Comparison of ENCODE assay signal across 21 cellular contexts in the genomic region with DNA sequence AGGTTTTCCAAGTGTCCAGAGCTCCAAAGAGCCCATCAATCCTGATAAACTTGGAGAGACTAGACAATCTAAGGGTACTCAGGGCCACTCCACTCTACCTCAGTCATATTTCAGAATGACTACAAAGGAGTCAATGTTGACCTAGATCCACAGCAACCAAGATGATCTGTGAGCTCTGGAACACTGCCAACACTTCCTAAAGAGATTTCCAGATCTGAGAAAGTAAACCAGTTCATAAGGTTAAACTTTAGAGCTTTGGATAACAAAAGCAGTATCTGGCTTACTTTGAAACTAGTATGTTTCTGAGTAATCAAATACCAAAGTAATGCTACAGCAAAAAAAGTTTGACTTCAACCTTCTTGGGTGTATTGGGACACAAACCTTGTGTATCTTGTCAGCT.
DNase-seq lines count a peak whose midpoint lies in the region; ATAC-seq and TF ChIP-seq lines count a peak whose summit lies in the region.
"Had no signal": no experiment of that assay in that cellular context is flagged by ENCODE, and none has a peak within 500 bp of the region (broad histone marks: within the 10 kb centered on the region; RNA-seq: fewer than 3 reads in every experiment).

No MANE protein-coding gene starts in this region.

- intact Hi-C loops in lower lobe of right lung (cut with DNase I), result no loop called here

- no peak for TF ChIP-seq CTCF in lower lobe of right lung (IDR thresholded peaks at IDR 0.05)

- no peaks in the 10 kb centered on the region for H3K27me3 Mint-ChIP-seq in T-helper 2 cell treated with Interferon-gamma antibody and Interleukin-4, amounts not matched to agents 5 μg/mL and 100 μg/mL, for 36 hours (ENCODE audit: low read depth)
- H3K27me3 Mint-ChIP-seq: activated CD8-positive, alpha-beta memory T cell treated with anti-CD3 and anti-CD28 coated beads, Interleukin-2, amount 10 ng/mL, durations not matched to agents 7 days and 5 days; activated naive CD8-positive, alpha-beta T cell treated with anti-CD3 and anti-CD28 coated beads, Interleukin-2, amount 50 U/mL, for 24 hours; stimulated activated memory B cell treated with anti-CD40 and anti-IgM and Interleukin-4, amounts not matched to agents 10 μg/mL and 1 μg/mL and 100 μg/mL, for 72 hours had no signal

- H3K36me3 ChIP-seq in lower lobe of right lung, result no peaks in the 10 kb centered on the region
- H3K36me3 ChIP-seq: cardiac muscle cell, neutrophil, thoracic aorta had no signal

- H3K9me3 Mint-ChIP-seq in T-helper 2 cell treated with Interferon-gamma antibody and Interleukin-4, amounts not matched to agents 5 μg/mL and 100 μg/mL, for 36 hours, result no peaks in the 10 kb centered on the region
- H3K9me3 Mint-ChIP-seq in stimulated activated effector memory CD8-positive, alpha-beta T cell treated with anti-CD3 and anti-CD28 coated beads, Interleukin-12 subunit alpha, Interleukin-12 subunit beta, amount 100 ng/mL, for 72 hours, result no peaks in the 10 kb centered on the region
- H3K9me3 Mint-ChIP-seq: activated naive CD8-positive, alpha-beta T cell treated with anti-CD3 and anti-CD28 coated beads, Interleukin-2, amount 50 U/mL, for 24 hours; CD8-positive, alpha-beta T cell; GM23338; stimulated activated memory B cell treated with anti-CD40 and anti-IgM and Interleukin-4, amounts not matched to agents 10 μg/mL and 1 μg/mL and 100 μg/mL, for 72 hours had no signal

- H3K27ac Mint-ChIP-seq in T-helper 2 cell treated with Interferon-gamma antibody and Interleukin-4, amounts not matched to agents 5 μg/mL and 100 μg/mL, for 36 hours, result no peak overlapping the region
- no peak overlapping the region for H3K27ac Mint-ChIP-seq in stimulated activated effector memory CD8-positive, alpha-beta T cell treated with anti-CD3 and anti-CD28 coated beads, Interleukin-12 subunit alpha, Interleukin-12 subunit beta, amount 100 ng/mL, for 72 hours
- H3K27ac Mint-ChIP-seq: activated CD8-positive, alpha-beta memory T cell treated with anti-CD3 and anti-CD28 coated beads, Interleukin-2, amount 10 ng/mL, durations not matched to agents 7 days and 5 days; activated naive CD8-positive, alpha-beta T cell treated with anti-CD3 and anti-CD28 coated beads, Interleukin-2, amount 50 U/mL, for 24 hours; CD8-positive, alpha-beta T cell; GM23338; stimulated activated memory B cell treated with anti-CD40 and anti-IgM and Interleukin-4, amounts not matched to agents 10 μg/mL and 1 μg/mL and 100 μg/mL, for 72 hours had no signal

- no peaks in the 10 kb centered on the region for H3K36me3 Mint-ChIP-seq in T-helper 2 cell treated with Interferon-gamma antibody and Interleukin-4, amounts not matched to agents 5 μg/mL and 100 μg/mL, for 36 hours (ENCODE audit: low read depth)
- H3K36me3 Mint-ChIP-seq in stimulated activated effector memory CD8-positive, alpha-beta T cell treated with anti-CD3 and anti-CD28 coated beads, Interleukin-12 subunit alpha, Interleukin-12 subunit beta, amount 100 ng/mL, for 72 hours, result no peaks in the 10 kb centered on the region
- H3K36me3 Mint-ChIP-seq: activated CD8-positive, alpha-beta memory T cell treated with anti-CD3 and anti-CD28 coated beads, Interleukin-2, amount 10 ng/mL, durations not matched to agents 7 days and 5 days; stimulated activated memory B cell treated with anti-CD40 and anti-IgM and Interleukin-4, amounts not matched to agents 10 μg/mL and 1 μg/mL and 100 μg/mL, for 72 hours had no signal

- no peaks in the 10 kb centered on the region for H3K27me3 ChIP-seq in lower lobe of right lung (ENCODE audit: low read depth)
- H3K27me3 ChIP-seq: cardiac muscle cell, neutrophil had no signal

- DNase-seq in Daoy (ENCODE audit: low read depth), result peak; percentile 13
- DNase-seq in HCEC 1CT, result peak; percentile 27
- peak; percentile 69 for DNase-seq in amniotic epithelial cell (ENCODE audit: low read depth)
- DNase-seq in iris pigment epithelial cell (ENCODE audit: low read depth), result peak; percentile 68
- no peak for DNase-seq in T-helper 2 cell treated with Interferon-gamma antibody and Interleukin-4, amounts not matched to agents 5 μg/mL and 100 μg/mL, for 36 hours (ENCODE audit: low spot score)
- no peak for DNase-seq in AG08395 (ENCODE audit: low spot score)
- no peak for DNase-seq in stimulated activated effector memory CD8-positive, alpha-beta T cell treated with anti-CD3 and anti-CD28 coated beads, Interleukin-12 subunit alpha, Interleukin-12 subunit beta, amount 100 ng/mL, for 72 hours (ENCODE audit: low spot score in 2 of 2)
- no peak for DNase-seq in lower lobe of right lung
- DNase-seq: activated CD8-positive, alpha-beta memory T cell treated with anti-CD3 and anti-CD28 coated beads, Interleukin-2, amount 10 ng/mL, durations not matched to agents 7 days and 5 days; activated naive CD8-positive, alpha-beta T cell treated with anti-CD3 and anti-CD28 coated beads, Interleukin-2, amount 50 U/mL, for 24 hours; CD8-positive, alpha-beta T cell; DMS79 treated with DMSO at 0.1 percent for 48 hours; erythroblast; left ventricle myocardium superior; NCI-H446 treated with DMSO at 0.1 percent for 48 hours; stimulated activated CD4-positive, alpha-beta T cell treated with anti-CD3 and anti-CD28 coated beads, Interleukin-15, amount 100 ng/mL, for 24 hours had no signal

- peaks cover 10% of the 10 kb centered on the region for H3K4me1 ChIP-seq in lower lobe of right lung

- no peak overlapping the region for H3K4me3 Mint-ChIP-seq in T-helper 2 cell treated with Interferon-gamma antibody and Interleukin-4, amounts not matched to agents 5 μg/mL and 100 μg/mL, for 36 hours
- no peak overlapping the region for H3K4me3 Mint-ChIP-seq in stimulated activated effector memory CD8-positive, alpha-beta T cell treated with anti-CD3 and anti-CD28 coated beads, Interleukin-12 subunit alpha, Interleukin-12 subunit beta, amount 100 ng/mL, for 72 hours
- H3K4me3 Mint-ChIP-seq: activated CD8-positive, alpha-beta memory T cell treated with anti-CD3 and anti-CD28 coated beads, Interleukin-2, amount 10 ng/mL, durations not matched to agents 7 days and 5 days; activated naive CD8-positive, alpha-beta T cell treated with anti-CD3 and anti-CD28 coated beads, Interleukin-2, amount 50 U/mL, for 24 hours; CD8-positive, alpha-beta T cell; GM23338; stimulated activated memory B cell treated with anti-CD40 and anti-IgM and Interleukin-4, amounts not matched to agents 10 μg/mL and 1 μg/mL and 100 μg/mL, for 72 hours had no signal

- no peak for ATAC-seq in stimulated activated effector memory CD8-positive, alpha-beta T cell treated with anti-CD3 and anti-CD28 coated beads, Interleukin-12 subunit alpha, Interleukin-12 subunit beta, amount 100 ng/mL, for 72 hours
- ATAC-seq in lower lobe of right lung, result no peak
- ATAC-seq: activated CD8-positive, alpha-beta memory T cell treated with anti-CD3 and anti-CD28 coated beads, Interleukin-2, amount 10 ng/mL, durations not matched to agents 7 days and 5 days; activated naive CD8-positive, alpha-beta T cell treated with anti-CD3 and anti-CD28 coated beads, Interleukin-2, amount 50 U/mL, for 24 hours; CD8-positive, alpha-beta T cell; GM23338; left ventricle myocardium superior; stimulated activated memory B cell treated with anti-CD40 and anti-IgM and Interleukin-4, amounts not matched to agents 10 μg/mL and 1 μg/mL and 100 μg/mL, for 72 hours had no signal

- no peak overlapping the region for H3K27ac ChIP-seq in lower lobe of right lung
- H3K27ac ChIP-seq: cardiac muscle cell, neutrophil, thoracic aorta had no signal

- H3K4me3 ChIP-seq in lower lobe of right lung, result no peak overlapping the region
- H3K4me3 ChIP-seq: cardiac muscle cell, GM23338, thoracic aorta had no signal

- H3K4me1 Mint-ChIP-seq in T-helper 2 cell treated with Interferon-gamma antibody and Interleukin-4, amounts not matched to agents 5 μg/mL and 100 μg/mL, for 36 hours (ENCODE audit: low read depth), result peaks cover 11% of the 10 kb centered on the region
- H3K4me1 Mint-ChIP-seq in stimulated activated effector memory CD8-positive, alpha-beta T cell treated with anti-CD3 and anti-CD28 coated beads, Interleukin-12 subunit alpha, Interleukin-12 subunit beta, amount 100 ng/mL, for 72 hours, result peaks cover 4% of the 10 kb centered on the region

- no peaks in the 10 kb centered on the region for H3K9me3 ChIP-seq in lower lobe of right lung
- H3K9me3 ChIP-seq: neutrophil, thoracic aorta had no signal

Comparison
In these comparisons a context has a peak if more than half of its experiments do, and no peak if none do; other contexts are left out.
1. DNase-seq: peak in Daoy (single experiment), HCEC 1CT (single experiment), amniotic epithelial cell (single experiment) and iris pigment epithelial cell (single experiment); none in T-helper 2 cell treated with Interferon-gamma antibody and Interleukin-4, amounts not matched to agents 5 μg/mL and 100 μg/mL, for 36 hours (single experiment), AG08395 (single experiment), stimulated activated effector memory CD8-positive, alpha-beta T cell treated with anti-CD3 and anti-CD28 coated beads, Interleukin-12 subunit alpha, Interleukin-12 subunit beta, amount 100 ng/mL, for 72 hours (0 of 2) and lower lobe of right lung (single experiment).